In genomic region chr13:49975826-49976225, GRCh38 we compare ENCODE assay signal across 17 cellular contexts. TPM values are rescaled to one million over a fixed set of nuclear protein-coding genes. Genes with fewer than 3 reads are reported as not detected.
DNase-seq lines count a peak whose midpoint lies in the region; ATAC-seq, FAIRE-seq and TF ChIP-seq lines count a peak whose summit lies in the region.
"Had no signal": no experiment of that assay in that cellular context is flagged by ENCODE, and none has a peak within 500 bp of the region (broad histone marks: within the 10 kb centered on the region; RNA-seq: fewer than 3 reads in every experiment).

No MANE protein-coding gene starts in this region.

- no peaks in the 10 kb centered on the region for H3K9me3 ChIP-seq in mucosa of stomach (ENCODE audit: control insufficient read depth, low read length)
- no peaks in the 10 kb centered on the region for H3K9me3 ChIP-seq in gastrocnemius medialis
- H3K9me3 ChIP-seq: A549, BLaER1, Caco-2 had no signal

- no peak for FAIRE-seq in HTR-8/SVneo (lab: Jason Lieb, UNC)
- FAIRE-seq: A549 had no signal

- H3K27me3 ChIP-seq in mucosa of stomach (ENCODE audit: control insufficient read depth, insufficient read depth, low read length) (no peaks in the 10 kb centered on the region), gastrocnemius medialis (no peaks in the 10 kb centered on the region)
- H3K27me3 ChIP-seq: BLaER1 had no signal

- intact Hi-C loops in gastrocnemius medialis (cut with DNase I; ENCODE audit: low total_unique reads), result loop anchor here (2.0 to 10.0 kb wide), 4 partner anchors 557 to 1089 kb away; no protein-coding TSS in a partner anchor

- H3K4me3 ChIP-seq in mucosa of stomach (ENCODE audit: low read length) (no peak overlapping the region), gastrocnemius medialis (no peak overlapping the region)
- H3K4me3 ChIP-seq: A549, BLaER1, GM12878, GM23338, K562 had no signal

- H3K9ac ChIP-seq in mucosa of stomach (ENCODE audit: low read length), result peak overlapping the region; percentile 45
- H3K9ac ChIP-seq: BLaER1 had no signal

- no peak for TF ChIP-seq CTCF in gastrocnemius medialis (IDR thresholded peaks at IDR 0.05 in 4 of 5, conservative IDR thresholded peaks at IDR 0.05 in 1 of 5)

- TF ChIP-seq POLR2A in gastrocnemius medialis (IDR thresholded peaks at IDR 0.05), result no peak

- ATAC-seq in gastrocnemius medialis (no peak), HG03457 (IDR thresholded peaks at IDR 0.05; ENCODE audit: unreplicated experiment) (no peak)

- no peak overlapping the region for H3K27ac ChIP-seq in gastrocnemius medialis
- H3K27ac ChIP-seq: A549, BLaER1 had no signal

- in situ Hi-C loops in gastrocnemius medialis (cut with MboI; ENCODE audit: low sequenced_read_pairs in 4 of 4), result loop anchor here in 3 of 4 donors (10.0 to 25.0 kb wide), 5 partner anchors 411 to 936 kb away; partner anchors contain the start of gene RNASEH2B (in 3 of the 3)

- H3K4me1 ChIP-seq in mucosa of stomach (ENCODE audit: control insufficient read depth, insufficient read depth, low read length), result peaks cover 6% of the 10 kb centered on the region
- peaks cover 0 to 4% of the 10 kb centered on the region in 2 donors for H3K4me1 ChIP-seq in gastrocnemius medialis

- DNase-seq in AML-193 (lab: John Stamatoyannopoulos, UW), result peak; percentile 46 to 50
- DNase-seq in GF-D8 (lab: John Stamatoyannopoulos, UW), result peak; percentile 73
- peak; percentile 43 for DNase-seq in OCI-M1 (lab: John Stamatoyannopoulos, UW)
- no peak for DNase-seq in gastrocnemius medialis
- no peak for DNase-seq in HTR-8/SVneo (ENCODE audit: insufficient read length, low spot score)
- no peak for DNase-seq in NOMO-1 treated with DMSO at 0.1 percent for 48 hours (lab: John Stamatoyannopoulos, UW; ENCODE audit: unreplicated experiment)
- DNase-seq: Caco-2; CD8-positive, alpha-beta memory T cell; DMS53; H7 had no signal

- no peaks in the 10 kb centered on the region for H3K36me3 ChIP-seq in mucosa of stomach (ENCODE audit: control insufficient read depth, insufficient read depth, low read length)
- H3K36me3 ChIP-seq in gastrocnemius medialis, result peaks cover 0 to 10% of the 10 kb centered on the region in 2 donors

RNA-seq across cellular contexts. Expression of gene TRIM13, which starts 21.0 kb away (rescaled TPM):
- total RNA-seq in gastrocnemius medialis, result 10 to 100 TPM; 11.4 to 21.5 (median 19.1) TPM

RNA-seq across cellular contexts. Expression of gene KCNRG, which starts 39.4 kb away (rescaled TPM):
- total RNA-seq in gastrocnemius medialis, result under 1 TPM in 2 of 4 donors, not detected in 2; 0.66 to 0.72 TPM
- total RNA-seq: GM23338 had no signal

RNA-seq across cellular contexts. Expression of gene SPRYD7, which starts 39.7 kb away (rescaled TPM):
- 10 to 100 TPM in 3 of 4 donors, 1 to 10 TPM in 1; 9.8 to 24.7 (median 17.9) TPM for total RNA-seq in gastrocnemius medialis

Comparison
In these comparisons a context has a peak if more than half of its experiments do, and no peak if none do; other contexts are left out.
1. DNase-seq: peak in AML-193 (2 of 2), GF-D8 (single experiment) and OCI-M1 (single experiment); none in gastrocnemius medialis (0 of 2), HTR-8/SVneo (single experiment) and NOMO-1 treated with DMSO at 0.1 percent for 48 hours (single experiment).